Comparison of ENCODE assay signal across 14 cellular contexts in genomic region chr10:103870503-103870902, GRCh38. TPM values are rescaled to one million over a fixed set of nuclear protein-coding genes. Genes with fewer than 3 reads are reported as not detected.
DNase-seq lines count a peak whose midpoint lies in the region; TF ChIP-seq lines count a peak whose summit lies in the region.
"Had no signal": no experiment of that assay in that cellular context is flagged by ENCODE, and none has a peak within 500 bp of the region (broad histone marks: within the 10 kb centered on the region; RNA-seq: fewer than 3 reads in every experiment).

No MANE protein-coding gene starts in this region.

- no peak overlapping the region for H3K27ac ChIP-seq in AG04450 (ENCODE audit: low read depth, low read length)
- H3K27ac ChIP-seq in mammary epithelial cell (ENCODE audit: insufficient read depth, low read depth, low read length): peak overlapping the region; percentile 99
- H3K27ac ChIP-seq in mesenchymal stem cell (ENCODE audit: low read length, poor library complexity, severe bottlenecking): no peak overlapping the region
- no peak overlapping the region for H3K27ac ChIP-seq in CD4-positive, alpha-beta memory T cell (ENCODE audit: low read depth, low read length)

- no peak overlapping the region for H2BK120ac ChIP-seq in mesenchymal stem cell (ENCODE audit: low read depth, low read length)

- H2BK15ac ChIP-seq in mesenchymal stem cell (ENCODE audit: low read depth, poor library complexity, severe bottlenecking): no peak overlapping the region

- no peak overlapping the region for H2BK12ac ChIP-seq in mesenchymal stem cell (ENCODE audit: low read length in 2 of 2)

- in situ Hi-C loops in mammary epithelial cell (cut with MboI; ENCODE audit: low sequenced_read_pairs in 2 of 2): no loop called here

- no peak overlapping the region for H4K8ac ChIP-seq in mesenchymal stem cell (ENCODE audit: low read length)

- intact Hi-C loops in mammary epithelial cell (cut with micrococcal nuclease): loop anchor here (1.0 to 5.0 kb wide), 2 partner anchors 9 to 343 kb away; no protein-coding TSS in a partner anchor
- intact Hi-C loops in CD4-positive, alpha-beta memory T cell (cut with micrococcal nuclease): no loop called here

- peak overlapping the region; percentile 63 for H3K4me2 ChIP-seq in mammary epithelial cell (ENCODE audit: insufficient read depth, low read depth, low read length)
- H3K4me2 ChIP-seq in mesenchymal stem cell (ENCODE audit: low read length, poor library complexity, severe bottlenecking): no peak overlapping the region

- no peak overlapping the region for H3K4ac ChIP-seq in mesenchymal stem cell (ENCODE audit: low read depth in 1 of 2, low read length in 2 of 2)

- no peaks in the 10 kb centered on the region for H3K79me1 ChIP-seq in mesenchymal stem cell (replicated peaks; ENCODE audit: low read length, poor library complexity, severe bottlenecking)

- peak overlapping the region; percentile 95 for H3K9ac ChIP-seq in mammary epithelial cell (ENCODE audit: insufficient read depth, low read length)
- H3K9ac ChIP-seq in mesenchymal stem cell (ENCODE audit: low read length): peak overlapping the region; percentile 81

- no peak overlapping the region for H3K4me3 ChIP-seq in AG04450 (ENCODE audit: low read depth, low read length)
- H3K4me3 ChIP-seq in mammary epithelial cell (replicated peaks in 1 of 3; ENCODE audit: insufficient read depth in 1 of 3, low read depth in 2 of 3, low read length in 3 of 3): peak overlapping the region in 2 of 3 experiments; percentile 4 to 21
- peak overlapping the region in 1 of 2 experiments; percentile 24 for H3K4me3 ChIP-seq in mesenchymal stem cell (ENCODE audit: insufficient read depth in 1 of 2, low read depth in 1 of 2, low read length in 2 of 2)
- no peak overlapping the region for H3K4me3 ChIP-seq in CD4-positive, alpha-beta memory T cell (ENCODE audit: low read length in 2 of 2)

- WGBS in mammary epithelial cell (ENCODE audit: low coverage, missing lambda C conversion rate): 4% methylated on average over 8 of the region's 8 CpGs
- WGBS in mesenchymal stem cell: 78% methylated on average over 8 of the region's 8 CpGs

- H3K4me1 Mint-ChIP-seq in CD4-positive, alpha-beta memory T cell: no peaks in the 10 kb centered on the region
- H3K4me1 Mint-ChIP-seq: naive thymus-derived CD4-positive, alpha-beta T cell; T-cell had no signal

- peaks cover 45% of the 10 kb centered on the region for H3K4me1 ChIP-seq in mammary epithelial cell (ENCODE audit: insufficient read depth, low read length)
- peaks cover 8% of the 10 kb centered on the region for H3K4me1 ChIP-seq in mesenchymal stem cell (ENCODE audit: control insufficient read depth, insufficient read depth, low read depth, low read length)
- no peaks in the 10 kb centered on the region for H3K4me1 ChIP-seq in CD4-positive, alpha-beta memory T cell (ENCODE audit: insufficient read depth, low read length)

- no peak overlapping the region for H3K18ac ChIP-seq in mesenchymal stem cell (ENCODE audit: low read depth in 1 of 2, low read length in 2 of 2)

- no peak overlapping the region for H2AK5ac ChIP-seq in mesenchymal stem cell (ENCODE audit: low read length, severe bottlenecking)

- H3K9me3 ChIP-seq in AG04450 (ENCODE audit: control insufficient read depth, insufficient read depth, low read length): peaks cover 2% of the 10 kb centered on the region
- H3K9me3 ChIP-seq in mammary epithelial cell (replicated peaks; ENCODE audit: insufficient read depth, low read length): no peaks in the 10 kb centered on the region
- peaks cover under 1% of the 10 kb centered on the region for H3K9me3 ChIP-seq in mesenchymal stem cell (ENCODE audit: control insufficient read depth, low read length)
- peaks cover 0 to 6% of the 10 kb centered on the region in 2 donors for H3K9me3 ChIP-seq in CD4-positive, alpha-beta memory T cell (ENCODE audit: control insufficient read depth in 1 of 2, low read length in 2 of 2)

- no peak overlapping the region for H3K4me3 Mint-ChIP-seq in CD4-positive, alpha-beta memory T cell
- H3K4me3 Mint-ChIP-seq: naive thymus-derived CD4-positive, alpha-beta T cell; T-cell had no signal

- H3K27me3 Mint-ChIP-seq in CD4-positive, alpha-beta memory T cell: no peaks in the 10 kb centered on the region
- H3K27me3 Mint-ChIP-seq: naive thymus-derived CD4-positive, alpha-beta T cell; T-cell had no signal

- H3K27me3 ChIP-seq in AG04450 (ENCODE audit: control insufficient read depth, insufficient read depth, low read length) (no peaks in the 10 kb centered on the region), mammary epithelial cell (ENCODE audit: insufficient read depth, low read length) (no peaks in the 10 kb centered on the region), mesenchymal stem cell (ENCODE audit: control insufficient read depth in 1 of 2, insufficient read depth in 1 of 2, low read length in 2 of 2) (no peaks in the 10 kb centered on the region)
- H3K27me3 ChIP-seq in CD4-positive, alpha-beta memory T cell (ENCODE audit: insufficient read depth, low read length): no peaks in the 10 kb centered on the region

- CTCF ChIA-PET in AG04450 (lab: Charles Lee) (interaction anchor here (1.5 to 3.7 kb wide), 3 partner anchors 15 to 158 kb away, joined by 3 to 7 read pairs (median 4); no protein-coding TSS in a partner anchor), mammary epithelial cell (lab: Charles Lee; ENCODE audit: low non-redundant PET) (no interaction called here)
- CTCF ChIA-PET in CD4-positive, alpha-beta memory T cell (lab: Charles Lee; ENCODE audit: partially characterized antibody): interaction anchor here (1.3 kb wide), 1 partner anchor 158 kb away, joined by 3 read pairs; no protein-coding TSS in a partner anchor

- H3K36me3 ChIP-seq in mammary epithelial cell (ENCODE audit: insufficient read depth, low read length) (no peaks in the 10 kb centered on the region), mesenchymal stem cell (ENCODE audit: control insufficient read depth in 1 of 2, insufficient read depth in 2 of 2, low read depth in 1 of 2, low read length in 2 of 2) (peaks cover 9 to 12% of the 10 kb centered on the region in 2 experiments)
- H3K36me3 ChIP-seq in CD4-positive, alpha-beta memory T cell (ENCODE audit: insufficient read depth, low read length): peaks cover 10% of the 10 kb centered on the region

- no TSS peak for BruUV-seq in mammary epithelial cell (replicated peaks; lab: Mats Ljungman, UMichigan)

- peaks cover 27 to 38% of the 10 kb centered on the region in 2 donors for H3K36me3 Mint-ChIP-seq in CD4-positive, alpha-beta memory T cell

- DNase-seq in AG04450 (ENCODE audit: low read depth, low spot score): no peak
- peak; percentile 86 for DNase-seq in M059J (ENCODE audit: low read depth)
- DNase-seq in mammary epithelial cell: peak; percentile 95
- DNase-seq in mesenchymal stem cell: no peak
- no peak for DNase-seq in NCI-H1694 (lab: John Stamatoyannopoulos, UW)
- DNase-seq in CD4-positive, alpha-beta memory T cell: no peak
- DNase-seq in COLO668 (lab: John Stamatoyannopoulos, UW; ENCODE audit: unreplicated experiment): no peak
- DNase-seq in NCI-H2081 treated with DMSO at 0.1 percent for 48 hours (lab: John Stamatoyannopoulos, UW): no peak
- DNase-seq: AML-193; DMS79 treated with DMSO at 0.1 percent for 48 hours; Kasumi-1; kidney glomerular epithelial cell; naive thymus-derived CD4-positive, alpha-beta T cell; T-cell had no signal

- no peak overlapping the region for H2BK5ac ChIP-seq in mesenchymal stem cell (ENCODE audit: low read depth, low read length, poor library complexity, severe bottlenecking)

- H3K79me2 ChIP-seq in mammary epithelial cell (ENCODE audit: insufficient read depth, low read length): no peaks in the 10 kb centered on the region

- no peak overlapping the region for H3K27ac Mint-ChIP-seq in CD4-positive, alpha-beta memory T cell
- H3K27ac Mint-ChIP-seq: T-cell had no signal

- H3K14ac ChIP-seq in mesenchymal stem cell (ENCODE audit: low read length in 2 of 2): no peak overlapping the region

- no peak overlapping the region for H3K23ac ChIP-seq in mesenchymal stem cell (ENCODE audit: low read length in 2 of 2)

- H3K9me3 Mint-ChIP-seq in CD4-positive, alpha-beta memory T cell: peaks cover 0 to 13% (median 2%) of the 10 kb centered on the region in 8 donors

- H2AFZ ChIP-seq in mammary epithelial cell (ENCODE audit: low read depth, low read length) (peak overlapping the region; percentile 18), mesenchymal stem cell (ENCODE audit: low read depth, low read length) (no peak overlapping the region)

- H4K91ac ChIP-seq in mesenchymal stem cell (ENCODE audit: low read length): no peak overlapping the region

- TF ChIP-seq CTCF in AG04450 (IDR thresholded peaks at IDR 0.05; ENCODE audit: low read depth, low read length) (peak; percentile 23), mammary epithelial cell (conservative IDR thresholded peaks at IDR 0.05 in 1 of 2, IDR thresholded peaks at IDR 0.05 in 1 of 2; ENCODE audit: extremely low read depth in 1 of 2, insufficient read depth in 1 of 2, low read depth in 1 of 2, low read length in 2 of 2) (peak; percentile 19 to 38)

- dilution Hi-C loops in mammary epithelial cell (cut with HindIII; ENCODE audit: low sequenced_read_pairs): loop anchor here (5.0 to 25.0 kb wide), 2 partner anchors 78 to 133 kb away; no protein-coding TSS in a partner anchor

- POLR2A ChIA-PET in AG04450 (lab: Yijun Ruan, JAX): no interaction called here
- POLR2A ChIA-PET in CD4-positive, alpha-beta memory T cell (lab: Charles Lee; ENCODE audit: partially characterized antibody): no interaction called here

- H4K20me1 ChIP-seq in mammary epithelial cell (ENCODE audit: insufficient read depth, low read length): no peaks in the 10 kb centered on the region

RNA-seq across cellular contexts. Expression of gene SH3PXD2A, which starts 15.1 kb away (rescaled TPM):
- polyA plus RNA-seq in AG04450 (2011; rRNA removed) (22.9 and 27.8 TPM in 2 replicates), mammary epithelial cell (35.3 TPM)
- 35.4 and 38.3 TPM in 2 replicates for polyA minus RNA-seq in AG04450 (2011; rRNA and poly(A)+ RNA removed)
- 1.7 and 5.0 TPM in 2 replicates for total RNA-seq in M059J (2014; rRNA removed; shearing (Covaris generic))
- 100 to 1,000 TPM in 1 of 2 donors, 10 to 100 TPM in 1; 72.2 to 116 TPM for total RNA-seq in mammary epithelial cell
- polyA minus RNA-seq in mammary epithelial cell: 112 TPM
- polyA plus RNA-seq in mesenchymal stem cell (2013, experiment 1 of 2): 8.7 TPM
- polyA plus RNA-seq in mesenchymal stem cell (2013, experiment 2 of 2): 8.7 TPM
- 10 to 100 TPM; 16.9 to 17.5 TPM for total RNA-seq in CD4-positive, alpha-beta memory T cell
- polyA plus RNA-seq in CD4-positive, alpha-beta memory T cell: under 1 TPM; 0.39 to 0.77 TPM

RNA-seq across cellular contexts. Expression of gene STN1, which starts 47.5 kb away (rescaled TPM):
- polyA plus RNA-seq in AG04450 (2011; rRNA removed) (17.1 and 19.0 TPM in 2 replicates), mammary epithelial cell (50.1 TPM)
- polyA minus RNA-seq in AG04450 (2011; rRNA and poly(A)+ RNA removed): 8.6 and 12.9 TPM in 2 replicates
- 17.3 and 21.9 TPM in 2 replicates for total RNA-seq in M059J (2014; rRNA removed; shearing (Covaris generic))
- total RNA-seq in mammary epithelial cell: 10 to 100 TPM; 42.6 to 65.0 TPM
- polyA minus RNA-seq in mammary epithelial cell: 25.7 TPM
- polyA plus RNA-seq in mesenchymal stem cell (2013, experiment 1 of 2): 18.5 TPM
- polyA plus RNA-seq in mesenchymal stem cell (2013, experiment 2 of 2): 19.1 TPM
- 10 to 100 TPM; 30.4 to 31.6 TPM for total RNA-seq in CD4-positive, alpha-beta memory T cell
- 100 to 1,000 TPM; 111 TPM for polyA plus RNA-seq in CD4-positive, alpha-beta memory T cell

Comparison
In these comparisons a context has a peak if more than half of its experiments do, and no peak if none do; other contexts are left out.
1. DNase-seq: peak in M059J (single experiment) and mammary epithelial cell (single experiment); none in AG04450 (single experiment), mesenchymal stem cell (single experiment), NCI-H1694 (single experiment), CD4-positive, alpha-beta memory T cell (0 of 5), COLO668 (single experiment) and NCI-H2081 treated with DMSO at 0.1 percent for 48 hours (single experiment).
2. H3K4me3 ChIP-seq: peak in mammary epithelial cell (2 of 3); none in AG04450 (single experiment) and CD4-positive, alpha-beta memory T cell (0 of 2).